In genomic region chr5:139273322-139273571, GRCh38 we compare ENCODE assay signal across 8 cellular contexts. TPM values are rescaled to one million over a fixed set of nuclear protein-coding genes. Genes with fewer than 3 reads are reported as not detected.
DNase-seq lines count a peak whose midpoint lies in the region; ATAC-seq, FAIRE-seq and TF ChIP-seq lines count a peak whose summit lies in the region.

No MANE protein-coding gene starts in this region.

- peak overlapping the region; percentile 100 for H3K4me2 ChIP-seq in PC-3 (ENCODE audit: low read length)
- H3K4me2 ChIP-seq in endothelial cell of umbilical vein (ENCODE audit: insufficient read depth, low read length), result peak overlapping the region; percentile 65

- no peak for FAIRE-seq in endothelial cell of umbilical vein (lab: Jason Lieb, UNC)
- no peak for FAIRE-seq in frontal cortex (lab: Jason Lieb, UNC)

- POLR2A ChIA-PET in PC-3 (lab: Charles Lee; ENCODE audit: unreplicated experiment), result no interaction called here
- POLR2A ChIA-PET in endothelial cell of umbilical vein (lab: Charles Lee), result no interaction called here

- no peaks in the 10 kb centered on the region for H3K9me2 ChIP-seq in PC-3 (replicated peaks; ENCODE audit: low read length)

- H3K4me3 ChIP-seq in PC-3 (ENCODE audit: low read length) (peak overlapping the region; percentile 100), endothelial cell of umbilical vein (replicated peaks in 1 of 3; ENCODE audit: insufficient read depth in 1 of 3, low read depth in 1 of 3, low read length in 3 of 3) (peak overlapping the region in 2 of 3 experiments; percentile 55 to 87), neutrophil (ENCODE audit: low read depth in 1 of 2, low read length in 1 of 2) (peak overlapping the region; percentile 74 to 76)

- H3K9ac ChIP-seq in PC-3 (ENCODE audit: low read length), result peak overlapping the region; percentile 100; the same call in 1 of the 2 replicates
- H3K9ac ChIP-seq in endothelial cell of umbilical vein (replicated peaks; ENCODE audit: extremely low read depth, insufficient read depth, low read length), result no peak overlapping the region

- TF ChIP-seq CTCF in PC-3 (conservative IDR thresholded peaks at IDR 0.05; ENCODE audit: low read depth, low read length) (no peak), endothelial cell of umbilical vein (IDR thresholded peaks at IDR 0.05; ENCODE audit: extremely low read depth in 1 of 2, insufficient read depth in 1 of 2, low read depth in 1 of 2, low read length in 2 of 2) (no peak), neutrophil (IDR thresholded peaks at IDR 0.05) (no peak)

- dilution Hi-C loops in endothelial cell of umbilical vein (cut with MboI; ENCODE audit: extremely low pct_ligation_motif_present, low sequenced_read_pairs), result no loop called here

- ATAC-seq in GM18909 (IDR thresholded peaks at IDR 0.05; ENCODE audit: poor library complexity, unreplicated experiment) (peak; percentile 15), PC-3 (peak; percentile 26), HG02759 (IDR thresholded peaks at IDR 0.05; ENCODE audit: unreplicated experiment) (no peak)

- H3F3A ChIP-seq in PC-3 (ENCODE audit: low read length, unreplicated experiment), result no peaks in the 10 kb centered on the region

- no peaks in the 10 kb centered on the region for H3K27me3 ChIP-seq in PC-3 (ENCODE audit: low read length)
- H3K27me3 ChIP-seq in endothelial cell of umbilical vein (ENCODE audit: control insufficient read depth in 2 of 2, insufficient read depth in 2 of 2, low read length in 2 of 2), result no peaks in the 10 kb centered on the region
- H3K27me3 ChIP-seq in neutrophil, result peaks cover 25% of the 10 kb centered on the region

- CTCF ChIA-PET in PC-3 (lab: Charles Lee), result no interaction called here
- CTCF ChIA-PET in endothelial cell of umbilical vein (lab: Charles Lee), result interaction anchor here (0.9 kb wide), 1 partner anchor 137 kb away, joined by 3 read pairs; no protein-coding TSS in a partner anchor

- peaks cover 23% of the 10 kb centered on the region for H4K20me1 ChIP-seq in PC-3 (ENCODE audit: low read length)
- H4K20me1 ChIP-seq in endothelial cell of umbilical vein (replicated peaks; ENCODE audit: control insufficient read depth, extremely low read depth, insufficient read depth, low read length), result no peaks in the 10 kb centered on the region

- no peak for DNase-seq in PC-3
- DNase-seq in endothelial cell of umbilical vein (ENCODE audit: low read depth, low spot score), result no peak
- DNase-seq in CD1c-positive myeloid dendritic cell (ENCODE audit: extremely low spot score), result no peak
- DNase-seq in activated CD4-positive, CD25-positive, alpha-beta regulatory T cell (lab: John Stamatoyannopoulos, UW), result no peak
- no peak for DNase-seq in frontal cortex (ENCODE audit: low spot score in 2 of 2)

- H3K36me3 ChIP-seq in PC-3 (ENCODE audit: low read depth, low read length) (peaks cover 23% of the 10 kb centered on the region; the same call in 1 of the 2 replicates), endothelial cell of umbilical vein (ENCODE audit: control insufficient read depth in 2 of 2, extremely low read depth in 1 of 2, insufficient read depth in 2 of 2, low read length in 2 of 2) (no peaks in the 10 kb centered on the region), neutrophil (no peaks in the 10 kb centered on the region)

- peaks cover 47% of the 10 kb centered on the region for H3K4me1 ChIP-seq in PC-3 (ENCODE audit: insufficient read depth, low read length)
- H3K4me1 ChIP-seq in endothelial cell of umbilical vein (ENCODE audit: control insufficient read depth, extremely low read depth, insufficient read depth, low read length), result peaks cover 27% of the 10 kb centered on the region
- H3K4me1 ChIP-seq in neutrophil (ENCODE audit: control insufficient read depth in 1 of 2, insufficient read depth in 1 of 2, low read depth in 1 of 2, low read length in 1 of 2), result peaks cover 19 to 20% of the 10 kb centered on the region in 2 experiments

- no peaks in the 10 kb centered on the region for H3K9me3 ChIP-seq in PC-3 (ENCODE audit: low read length)
- no peaks in the 10 kb centered on the region for H3K9me3 ChIP-seq in endothelial cell of umbilical vein (replicated peaks; ENCODE audit: control insufficient read depth, insufficient read depth, low read length)
- H3K9me3 ChIP-seq in neutrophil, result no peaks in the 10 kb centered on the region

- peaks cover 47% of the 10 kb centered on the region for H3K79me2 ChIP-seq in PC-3 (ENCODE audit: low read length)
- peaks cover 39% of the 10 kb centered on the region for H3K79me2 ChIP-seq in endothelial cell of umbilical vein (ENCODE audit: control insufficient read depth, insufficient read depth, low read length)

- intact Hi-C loops in PC-3 (cut with micrococcal nuclease) (no loop called here), endothelial cell of umbilical vein (cut with micrococcal nuclease) (no loop called here)

- no peak for TF ChIP-seq POLR2A in endothelial cell of umbilical vein (IDR thresholded peaks at IDR 0.05; ENCODE audit: low read depth, low read length)

- no TSS peak for BruUV-seq in PC-3 (replicated peaks; lab: Mats Ljungman, UMichigan)
- BruUV-seq in endothelial cell of umbilical vein (replicated peaks; lab: Mats Ljungman, UMichigan), result no TSS peak

- H3K9me1 ChIP-seq in endothelial cell of umbilical vein (replicated peaks; ENCODE audit: control insufficient read depth, extremely low read depth, insufficient read depth, low read length), result no peaks in the 10 kb centered on the region

- H2AFZ ChIP-seq in PC-3 (ENCODE audit: low read length) (peak overlapping the region; percentile 77), endothelial cell of umbilical vein (ENCODE audit: low read depth, low read length) (peak overlapping the region; percentile 92)

- H3K27ac ChIP-seq in PC-3 (ENCODE audit: low read length), result no peak overlapping the region
- no peak overlapping the region for H3K27ac ChIP-seq in endothelial cell of umbilical vein (ENCODE audit: insufficient read depth, low read depth, low read length)
- peak overlapping the region; percentile 53 for H3K27ac ChIP-seq in neutrophil

TF ChIP-seq in endothelial cell of umbilical vein, 7 proteins besides CTCF, POLR2A, EP300 and RAD21:
- TF ChIP-seq POLR2AphosphoS5 (IDR thresholded peaks at IDR 0.05; ENCODE audit: insufficient read depth, low read depth, low read length) (no peak), FOS (IDR thresholded peaks at IDR 0.05; ENCODE audit: borderline replicate concordance, insufficient read depth, low read length) (no peak), EZH2 (IDR thresholded peaks at IDR 0.05; ENCODE audit: borderline replicate concordance, low read depth, low read length, severe bottlenecking) (no peak), MYC (IDR thresholded peaks at IDR 0.05; ENCODE audit: low read depth, low read length) (no peak)

RNA-seq across cellular contexts. Expression of gene MATR3, which starts 20.3 kb away (rescaled TPM):
- 139 and 162 TPM in 2 replicates for total RNA-seq in PC-3 (2014; rRNA removed)
- 158 and 164 TPM in 2 replicates for total RNA-seq in endothelial cell of umbilical vein
- 52.7 and 64.0 TPM in 2 replicates for polyA plus RNA-seq in endothelial cell of umbilical vein
- 56.4 and 66.4 TPM in 2 replicates for polyA plus RNA-seq in endothelial cell of umbilical vein (2011; cell fraction: cytosol; rRNA removed)
- polyA plus RNA-seq in endothelial cell of umbilical vein (2011; cell fraction: nucleus; rRNA removed), result 119 and 154 TPM in 2 replicates
- polyA plus RNA-seq in endothelial cell of umbilical vein (2012), result 154 and 212 TPM in 2 replicates
- 251 and 281 TPM in 2 replicates for polyA minus RNA-seq in endothelial cell of umbilical vein
- 119 TPM for polyA minus RNA-seq in endothelial cell of umbilical vein (2011; cell fraction: cytosol; rRNA and poly(A)+ RNA removed)
- 181 and 260 TPM in 2 replicates for polyA minus RNA-seq in endothelial cell of umbilical vein (2011; cell fraction: nucleus; rRNA and poly(A)+ RNA removed)
- 810 TPM for total RNA-seq in frontal cortex
